Comparison of ENCODE assay signal across 10 cellular contexts in genomic region chr15:66004618-66005262, GRCh38.
DNase-seq lines count a peak whose midpoint lies in the region; ATAC-seq and TF ChIP-seq lines count a peak whose summit lies in the region.
"Had no signal": no experiment of that assay in that cellular context is flagged by ENCODE, and none has a peak within 500 bp of the region (broad histone marks: within the 10 kb centered on the region; RNA-seq: fewer than 3 reads in every experiment).

No MANE protein-coding gene starts in this region.

- H3K9ac ChIP-seq in PC-3 (ENCODE audit: low read length): no peak overlapping the region
- H3K9ac ChIP-seq: BLaER1 treated with 17β-estradiol and CSF1 and Interleukin-3, amounts not matched to agents 10 nM and 100 nM had no signal

- POLR2A ChIA-PET in PC-3 (lab: Charles Lee; ENCODE audit: unreplicated experiment): no interaction called here

- no peaks in the 10 kb centered on the region for H3K79me2 ChIP-seq in PC-3 (ENCODE audit: low read length)

- no peak overlapping the region for H3K4me3 ChIP-seq in PC-3 (ENCODE audit: low read length)
- H3K4me3 ChIP-seq in epithelial cell of esophagus (ENCODE audit: low read length): no peak overlapping the region
- no peak overlapping the region for H3K4me3 ChIP-seq in thyroid gland (replicated peaks in 1 of 3)
- H3K4me3 ChIP-seq: BLaER1 treated with 17β-estradiol and CSF1 and Interleukin-3, amounts not matched to agents 10 nM and 100 nM had no signal

- H3K27me3 ChIP-seq in PC-3 (ENCODE audit: low read length) (no peaks in the 10 kb centered on the region), thyroid gland (no peaks in the 10 kb centered on the region)
- H3K27me3 ChIP-seq: BLaER1 treated with 17β-estradiol and CSF1 and Interleukin-3, amounts not matched to agents 10 nM and 100 nM had no signal

- no peaks in the 10 kb centered on the region for H3K9me3 Mint-ChIP-seq in activated naive CD4-positive, alpha-beta T cell treated with anti-CD3 and anti-CD28 coated beads, Interleukin-2, amount 10 ng/mL, durations not matched to agents 7 days and 5 days

- H4K20me1 ChIP-seq in PC-3 (ENCODE audit: low read length): no peaks in the 10 kb centered on the region

- no peak overlapping the region for H2AFZ ChIP-seq in PC-3 (ENCODE audit: low read length)

- in situ Hi-C loops in G401 (cut with HindIII; ENCODE audit: low sequenced_read_pairs): no loop called here

- WGBS in thyroid gland, 2 donors: 40 to 41% methylated on average over 6 of the region's 6 CpGs

- no peak overlapping the region for H3K27ac Mint-ChIP-seq in activated naive CD4-positive, alpha-beta T cell treated with anti-CD3 and anti-CD28 coated beads, Interleukin-2, amount 10 ng/mL, durations not matched to agents 7 days and 5 days

- H3K4me3 Mint-ChIP-seq in activated naive CD4-positive, alpha-beta T cell treated with anti-CD3 and anti-CD28 coated beads, Interleukin-2, amount 10 ng/mL, durations not matched to agents 7 days and 5 days: no peak overlapping the region

- H3K4me1 ChIP-seq in PC-3 (ENCODE audit: insufficient read depth, low read length) (peaks cover 19% of the 10 kb centered on the region), thyroid gland (no peaks in the 10 kb centered on the region)

- no peaks in the 10 kb centered on the region for H3K9me2 ChIP-seq in PC-3 (replicated peaks; ENCODE audit: low read length)

- no peak overlapping the region for H3K4me2 ChIP-seq in PC-3 (ENCODE audit: low read length)
- H3K4me2 ChIP-seq: BLaER1 treated with 17β-estradiol and CSF1 and Interleukin-3, amounts not matched to agents 10 nM and 100 nM had no signal

- H3K27ac ChIP-seq in PC-3 (ENCODE audit: low read length) (no peak overlapping the region), thyroid gland (no peak overlapping the region)
- H3K27ac ChIP-seq: BLaER1 treated with 17β-estradiol and CSF1 and Interleukin-3, amounts not matched to agents 10 nM and 100 nM had no signal

- no peak for TF ChIP-seq POLR2A in thyroid gland (IDR thresholded peaks at IDR 0.05)

- H3K36me3 ChIP-seq in PC-3 (ENCODE audit: low read depth, low read length) (no peaks in the 10 kb centered on the region), thyroid gland (no peaks in the 10 kb centered on the region)
- H3K36me3 ChIP-seq: BLaER1 treated with 17β-estradiol and CSF1 and Interleukin-3, amounts not matched to agents 10 nM and 100 nM had no signal

- peak; percentile 63 for DNase-seq in activated naive CD4-positive, alpha-beta T cell treated with anti-CD3 and anti-CD28 coated beads, Interleukin-2, amount 10 ng/mL, durations not matched to agents 7 days and 5 days
- no peak for DNase-seq in activated naive CD4-positive, alpha-beta T cell (lab: John Stamatoyannopoulos, UW)
- peak; percentile 43 for DNase-seq in PC-3
- peak; percentile 50 for DNase-seq in epithelial cell of esophagus (ENCODE audit: low read depth)
- peak; percentile 8 to 31 for DNase-seq in thyroid gland
- no peak for DNase-seq in G401 (ENCODE audit: low spot score)
- DNase-seq in stimulated activated CD4-positive, alpha-beta T cell treated with anti-CD3 and anti-CD28 coated beads, Interleukin-4, amount 100 ng/mL, for 4 hours: no peak
- DNase-seq: activated CD8-positive, alpha-beta memory T cell treated with anti-CD3 and anti-CD28 coated beads, Interleukin-2, amount 50 U/mL, for 4 hours had no signal

- CTCF ChIA-PET in activated naive CD4-positive, alpha-beta T cell treated with anti-CD3 and anti-CD28 coated beads, Interleukin-2, amount 10 ng/mL, durations not matched to agents 7 days and 5 days (lab: Charles Lee): no interaction called here
- CTCF ChIA-PET in PC-3 (lab: Charles Lee): no interaction called here

- TF ChIP-seq CTCF in PC-3 (conservative IDR thresholded peaks at IDR 0.05; ENCODE audit: low read depth, low read length) (no peak), epithelial cell of esophagus (IDR thresholded peaks at IDR 0.05; ENCODE audit: insufficient read depth, low read depth, low read length, missing control alignments) (no peak), thyroid gland (IDR thresholded peaks at IDR 0.05) (no peak)

- H3K36me3 Mint-ChIP-seq in activated naive CD4-positive, alpha-beta T cell treated with anti-CD3 and anti-CD28 coated beads, Interleukin-2, amount 10 ng/mL, durations not matched to agents 7 days and 5 days: no peaks in the 10 kb centered on the region

- intact Hi-C loops in PC-3 (cut with micrococcal nuclease): no loop called here
- intact Hi-C loops in thyroid gland (cut with DNase I): no loop called here

- peaks cover 18% of the 10 kb centered on the region for H3K27me3 Mint-ChIP-seq in activated naive CD4-positive, alpha-beta T cell treated with anti-CD3 and anti-CD28 coated beads, Interleukin-2, amount 10 ng/mL, durations not matched to agents 7 days and 5 days

- no peaks in the 10 kb centered on the region for H3K4me1 Mint-ChIP-seq in activated naive CD4-positive, alpha-beta T cell treated with anti-CD3 and anti-CD28 coated beads, Interleukin-2, amount 10 ng/mL, durations not matched to agents 7 days and 5 days

- no TSS peak for BruUV-seq in PC-3 (replicated peaks; lab: Mats Ljungman, UMichigan)

- H3K9me3 ChIP-seq in PC-3 (ENCODE audit: low read length) (no peaks in the 10 kb centered on the region), thyroid gland (no peaks in the 10 kb centered on the region)
- H3K9me3 ChIP-seq: BLaER1 treated with 17β-estradiol and CSF1 and Interleukin-3, amounts not matched to agents 10 nM and 100 nM had no signal

- no peaks in the 10 kb centered on the region for H3F3A ChIP-seq in PC-3 (ENCODE audit: low read length, unreplicated experiment)

- ATAC-seq in PC-3 (no peak), HG02884 (IDR thresholded peaks at IDR 0.05; ENCODE audit: unreplicated experiment) (no peak)

Comparison
In these comparisons a context has a peak if more than half of its experiments do, and no peak if none do; other contexts are left out.
1. DNase-seq: peak in activated naive CD4-positive, alpha-beta T cell treated with anti-CD3 and anti-CD28 coated beads, Interleukin-2, amount 10 ng/mL, durations not matched to agents 7 days and 5 days (single experiment), PC-3 (single experiment), epithelial cell of esophagus (single experiment) and thyroid gland (2 of 2); none in activated naive CD4-positive, alpha-beta T cell (0 of 4), G401 (single experiment) and stimulated activated CD4-positive, alpha-beta T cell treated with anti-CD3 and anti-CD28 coated beads, Interleukin-4, amount 100 ng/mL, for 4 hours (0 of 2).